1 cellular context compared by ENCODE assay signal in the genomic region with DNA sequence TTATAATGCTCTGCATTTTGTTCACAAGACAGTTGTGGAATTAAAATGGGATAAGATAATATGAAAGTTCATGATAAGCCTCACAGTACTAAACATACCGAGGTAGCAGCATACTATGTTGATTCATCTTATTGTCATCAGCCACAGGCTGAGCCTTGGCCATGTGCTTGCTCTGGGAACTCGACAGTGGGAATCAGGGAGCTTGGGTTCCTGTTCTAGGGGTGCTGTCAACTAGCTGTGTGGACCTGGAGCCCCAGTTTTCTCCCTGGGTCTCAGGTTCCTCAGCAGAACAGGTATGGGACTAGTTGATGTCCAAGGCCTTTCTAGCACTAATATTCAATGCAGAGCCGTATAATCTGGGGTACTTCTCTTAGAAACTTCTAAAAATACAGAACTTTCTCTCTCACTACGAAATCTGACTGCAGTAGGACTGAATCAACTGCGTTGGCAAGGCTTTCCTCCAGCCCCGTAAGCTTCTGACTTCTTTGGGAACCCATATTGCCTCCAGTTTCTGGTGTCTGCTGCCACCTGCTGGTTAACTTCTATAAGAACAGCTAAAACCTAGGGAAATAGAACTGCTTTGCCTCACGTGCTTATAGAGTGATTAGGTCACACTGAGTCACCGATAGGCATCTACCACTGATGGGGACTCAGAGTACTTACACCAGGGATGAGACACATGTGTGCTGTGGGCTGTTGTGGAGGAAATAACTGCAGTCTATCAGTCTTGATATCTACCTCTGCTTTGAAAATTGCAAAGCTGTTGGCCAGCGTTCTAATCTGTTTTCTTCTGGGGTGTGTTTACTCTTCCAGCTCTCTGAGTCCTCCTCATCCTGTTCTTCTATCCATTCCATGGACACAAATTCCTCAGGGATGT.
TF ChIP-seq lines count a peak whose summit lies in the region.

No MANE protein-coding gene starts in this region.

TF ChIP-seq in HCT116, 20 proteins besides CTCF, POLR2A, EP300 and RAD21 (continued from another document):
- TF ChIP-seq YY1 (IDR thresholded peaks at IDR 0.05; ENCODE audit: extremely low read depth, insufficient replicate concordance, low read depth, low read length) (peak; percentile 60), FOSL1 (IDR thresholded peaks at IDR 0.05; ENCODE audit: low read depth) (peak; percentile 85), ZNF274 (IDR thresholded peaks at IDR 0.05; ENCODE audit: low read depth, low read length) (no peak), JUND (IDR thresholded peaks at IDR 0.05) (peak; percentile 79), POLR2AphosphoS5 (IDR thresholded peaks at IDR 0.05; ENCODE audit: low read depth, low read length) (no peak), SRF (IDR thresholded peaks at IDR 0.05; ENCODE audit: low read depth) (peak; percentile 45; the same call in 1 of the 2 replicates), SP1 (IDR thresholded peaks at IDR 0.05; ENCODE audit: low read depth) (peak; percentile 26; the same call in 1 of the 2 replicates)
- TF ChIP-seq, protein P1, sequence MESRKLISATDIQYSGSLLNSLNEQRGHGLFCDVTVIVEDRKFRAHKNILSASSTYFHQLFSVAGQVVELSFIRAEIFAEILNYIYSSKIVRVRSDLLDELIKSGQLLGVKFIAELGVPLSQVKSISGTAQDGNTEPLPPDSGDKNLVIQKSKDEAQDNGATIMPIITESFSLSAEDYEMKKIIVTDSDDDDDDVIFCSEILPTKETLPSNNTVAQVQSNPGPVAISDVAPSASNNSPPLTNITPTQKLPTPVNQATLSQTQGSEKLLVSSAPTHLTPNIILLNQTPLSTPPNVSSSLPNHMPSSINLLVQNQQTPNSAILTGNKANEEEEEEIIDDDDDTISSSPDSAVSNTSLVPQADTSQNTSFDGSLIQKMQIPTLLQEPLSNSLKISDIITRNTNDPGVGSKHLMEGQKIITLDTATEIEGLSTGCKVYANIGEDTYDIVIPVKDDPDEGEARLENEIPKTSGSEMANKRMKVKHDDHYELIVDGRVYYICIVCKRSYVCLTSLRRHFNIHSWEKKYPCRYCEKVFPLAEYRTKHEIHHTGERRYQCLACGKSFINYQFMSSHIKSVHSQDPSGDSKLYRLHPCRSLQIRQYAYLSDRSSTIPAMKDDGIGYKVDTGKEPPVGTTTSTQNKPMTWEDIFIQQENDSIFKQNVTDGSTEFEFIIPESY (IDR thresholded peaks at IDR 0.05; ENCODE audit: extremely low read depth, insufficient replicate concordance, low read length), result no peak
